ENCODE assay signal across 8 cellular contexts in genomic region chr12:51391047-51391837, GRCh38. TPM values are rescaled to one million over a fixed set of nuclear protein-coding genes. Genes with fewer than 3 reads are reported as not detected.
DNase-seq lines count a peak whose midpoint lies in the region; ATAC-seq and TF ChIP-seq lines count a peak whose summit lies in the region.

A gene with protein sequence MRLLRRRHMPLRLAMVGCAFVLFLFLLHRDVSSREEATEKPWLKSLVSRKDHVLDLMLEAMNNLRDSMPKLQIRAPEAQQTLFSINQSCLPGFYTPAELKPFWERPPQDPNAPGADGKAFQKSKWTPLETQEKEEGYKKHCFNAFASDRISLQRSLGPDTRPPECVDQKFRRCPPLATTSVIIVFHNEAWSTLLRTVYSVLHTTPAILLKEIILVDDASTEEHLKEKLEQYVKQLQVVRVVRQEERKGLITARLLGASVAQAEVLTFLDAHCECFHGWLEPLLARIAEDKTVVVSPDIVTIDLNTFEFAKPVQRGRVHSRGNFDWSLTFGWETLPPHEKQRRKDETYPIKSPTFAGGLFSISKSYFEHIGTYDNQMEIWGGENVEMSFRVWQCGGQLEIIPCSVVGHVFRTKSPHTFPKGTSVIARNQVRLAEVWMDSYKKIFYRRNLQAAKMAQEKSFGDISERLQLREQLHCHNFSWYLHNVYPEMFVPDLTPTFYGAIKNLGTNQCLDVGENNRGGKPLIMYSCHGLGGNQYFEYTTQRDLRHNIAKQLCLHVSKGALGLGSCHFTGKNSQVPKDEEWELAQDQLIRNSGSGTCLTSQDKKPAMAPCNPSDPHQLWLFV (minus strand): TSS chr12:51391406. CDS start chr12:51379781, 11,625 bp downstream.

- TF ChIP-seq CTCF in psoas muscle (IDR thresholded peaks at IDR 0.05) (no peak), vagina (IDR thresholded peaks at IDR 0.05) (no peak)

- H3K9me3 ChIP-seq in psoas muscle (no peaks in the 10 kb centered on the region), vagina (no peaks in the 10 kb centered on the region)

- H3K27me3 ChIP-seq in psoas muscle (ENCODE audit: insufficient read depth in 3 of 3, low read length in 2 of 3), result peaks cover 0 to 35% (median 15%) of the 10 kb centered on the region in 3 donors
- H3K27me3 ChIP-seq in vagina, result no peaks in the 10 kb centered on the region

- peak; percentile 44 for ATAC-seq in HG03280 (IDR thresholded peaks at IDR 0.05; ENCODE audit: unreplicated experiment)
- peak; percentile 55 to 74 (median 59) for ATAC-seq in psoas muscle

- peak; percentile 71 to 80 for DNase-seq in NOMO-1 (lab: John Stamatoyannopoulos, UW; ENCODE audit: unreplicated experiment in 2 of 2)
- DNase-seq in NOMO-1 treated with dmso at 0.1 percent for 144 hours (lab: John Stamatoyannopoulos, UW; ENCODE audit: unreplicated experiment), result no peak
- peak; percentile 19 to 64 for DNase-seq in SHP77 (lab: John Stamatoyannopoulos, UW)
- peak; percentile 64 for DNase-seq in activated gamma-delta T cell treated with Interleukin-2 at 50 U/mL for 16 hours
- peak; percentile 44 for DNase-seq in glomerular visceral epithelial cell (ENCODE audit: extremely low spot score)
- DNase-seq in psoas muscle, result no peak
- DNase-seq in vagina (ENCODE audit: extremely low spot score in 2 of 2), result no peak

- H3K4me1 ChIP-seq in psoas muscle (peaks cover 3% of the 10 kb centered on the region), vagina (peaks cover 38% of the 10 kb centered on the region)

- intact Hi-C loops in psoas muscle (cut with DNase I) (no loop called here), vagina (cut with DNase I) (no loop called here)

- TF ChIP-seq POLR2A in vagina (IDR thresholded peaks at IDR 0.05), result no peak

- no peaks in the 10 kb centered on the region for H3K36me3 ChIP-seq in psoas muscle (ENCODE audit: insufficient read depth in 1 of 2, low read depth in 1 of 2)
- no peaks in the 10 kb centered on the region for H3K36me3 ChIP-seq in vagina

- H3K4me3 ChIP-seq in psoas muscle, result peak within 1 kb of the TSS; percentile 73
- peak within 1 kb of the TSS; percentile 46 to 50 for H3K4me3 ChIP-seq in vagina

- 4 to 7% (median 6%) methylated on average over 32 to 57 of the region's 57 CpGs for WGBS in psoas muscle, 3 donors

- no peak within 1 kb of the TSS for H3K27ac ChIP-seq in psoas muscle
- H3K27ac ChIP-seq in vagina, result peak within 1 kb of the TSS; percentile 40

RNA-seq across cellular contexts. Expression of the gene that starts here (rescaled TPM):
- total RNA-seq in psoas muscle (1 to 10 TPM in 2 of 4 donors, under 1 TPM in 2; 0.36 to 2.1 (median 0.84) TPM), vagina (12.5 TPM)
- under 1 TPM; 0.10 to 0.40 (median 0.14) TPM for polyA plus RNA-seq in psoas muscle

Comparison
In these comparisons a context has a peak if more than half of its experiments do, and no peak if none do; other contexts are left out.
1. DNase-seq: peak in NOMO-1 (2 of 2), SHP77 (2 of 2), activated gamma-delta T cell treated with Interleukin-2 at 50 U/mL for 16 hours (single experiment) and glomerular visceral epithelial cell (single experiment); none in NOMO-1 treated with dmso at 0.1 percent for 144 hours (single experiment), psoas muscle (0 of 2) and vagina (0 of 2).